In genomic region chr10:131658476-131659110, GRCh38 we compare ENCODE assay signal across 19 cellular contexts.
DNase-seq lines count a peak whose midpoint lies in the region; ATAC-seq and TF ChIP-seq lines count a peak whose summit lies in the region.
"Had no signal": no experiment of that assay in that cellular context is flagged by ENCODE, and none has a peak within 500 bp of the region (broad histone marks: within the 10 kb centered on the region; RNA-seq: fewer than 3 reads in every experiment).

No MANE protein-coding gene starts in this region.

- peak; percentile 37 for DNase-seq in RWPE2 (ENCODE audit: low spot score)
- DNase-seq in endodermal cell = peak; percentile 16
- peak; percentile 79 for DNase-seq in mesenteric fat pad (ENCODE audit: low spot score)
- DNase-seq in type B pancreatic cell (ENCODE audit: extremely low spot score, unreplicated experiment) = peak; percentile 43
- DNase-seq in foreskin keratinocyte = no peak
- no peak for DNase-seq in activated T-helper 2 cell treated with anti-CD3 and anti-CD28 coated beads, Interferon-gamma antibody, Interleukin-2, Interleukin-4, amounts not matched to agents 10 μg/mL and 5 μg/mL and 100 μg/mL, durations not matched to agents 14 hours and 24 hours and 36 hours (ENCODE audit: low spot score)
- DNase-seq in NK-92 (lab: John Stamatoyannopoulos, UW; ENCODE audit: unreplicated experiment) = no peak
- DNase-seq in stimulated activated CD4-positive, alpha-beta T cell treated with anti-CD3 and anti-CD28 coated beads, Interleukin-2, amount 100 ng/mL, for 48 hours = no peak
- DNase-seq: CD4-positive, CD25-positive, alpha-beta regulatory T cell; Karpas-422; NCI-H1092; NCI-H1417 treated with DMSO at 0.1 percent for 48 hours; NCI-H1694 treated with DMSO at 0.1 percent for 48 hours; NCI-H2081; NCI-H2227 treated with DMSO at 0.1 percent for 48 hours; NCI-H526 treated with DMSO at 0.1 percent for 48 hours; RPMI8226; SHP77 treated with DMSO at 0.1 percent for 48 hours had no signal

- H3K4me1 Mint-ChIP-seq in endodermal cell (no peaks in the 10 kb centered on the region), type B pancreatic cell (ENCODE audit: unreplicated experiment) (peaks cover 7% of the 10 kb centered on the region)
- no peaks in the 10 kb centered on the region for H3K4me1 Mint-ChIP-seq in activated T-helper 2 cell treated with anti-CD3 and anti-CD28 coated beads, Interferon-gamma antibody, Interleukin-2, Interleukin-4, amounts not matched to agents 10 μg/mL and 5 μg/mL and 100 μg/mL, durations not matched to agents 14 hours and 24 hours and 36 hours (ENCODE audit: low read depth)

- ATAC-seq in RWPE2 (ENCODE audit: low read depth) (no peak), foreskin keratinocyte (no peak)

- H3K27ac ChIP-seq in RWPE2 (ENCODE audit: poor library complexity, severe bottlenecking) = no peak overlapping the region
- no peak overlapping the region for H3K27ac ChIP-seq in endodermal cell (ENCODE audit: low read depth, low read length)
- H3K27ac ChIP-seq in foreskin keratinocyte = no peak overlapping the region
- H3K27ac ChIP-seq: BLaER1 had no signal

- H3K27ac Mint-ChIP-seq in endodermal cell = no peak overlapping the region
- no peak overlapping the region for H3K27ac Mint-ChIP-seq in type B pancreatic cell
- no peak overlapping the region for H3K27ac Mint-ChIP-seq in activated T-helper 2 cell treated with anti-CD3 and anti-CD28 coated beads, Interferon-gamma antibody, Interleukin-2, Interleukin-4, amounts not matched to agents 10 μg/mL and 5 μg/mL and 100 μg/mL, durations not matched to agents 14 hours and 24 hours and 36 hours
- H3K27ac Mint-ChIP-seq: CD4-positive, CD25-positive, alpha-beta regulatory T cell had no signal

- intact Hi-C loops in activated T-helper 2 cell treated with anti-CD3 and anti-CD28 coated beads, Interferon-gamma antibody, Interleukin-2, Interleukin-4, amounts not matched to agents 10 μg/mL and 5 μg/mL and 100 μg/mL, durations not matched to agents 14 hours and 24 hours and 36 hours (cut with micrococcal nuclease) = no loop called here

- TF ChIP-seq CTCF in RWPE2 (IDR thresholded peaks at IDR 0.05; ENCODE audit: poor library complexity, severe bottlenecking) (no peak), endodermal cell (conservative IDR thresholded peaks at IDR 0.05) (no peak), type B pancreatic cell (conservative IDR thresholded peaks at IDR 0.05) (no peak), foreskin keratinocyte (conservative IDR thresholded peaks at IDR 0.05) (no peak)

- H3K9me3 Mint-ChIP-seq in endodermal cell (peaks cover 13% of the 10 kb centered on the region), type B pancreatic cell (no peaks in the 10 kb centered on the region)
- H3K9me3 Mint-ChIP-seq in activated T-helper 2 cell treated with anti-CD3 and anti-CD28 coated beads, Interferon-gamma antibody, Interleukin-2, Interleukin-4, amounts not matched to agents 10 μg/mL and 5 μg/mL and 100 μg/mL, durations not matched to agents 14 hours and 24 hours and 36 hours = no peaks in the 10 kb centered on the region

- H3K4me3 Mint-ChIP-seq in endodermal cell (no peak overlapping the region), type B pancreatic cell (no peak overlapping the region)
- H3K4me3 Mint-ChIP-seq in activated T-helper 2 cell treated with anti-CD3 and anti-CD28 coated beads, Interferon-gamma antibody, Interleukin-2, Interleukin-4, amounts not matched to agents 10 μg/mL and 5 μg/mL and 100 μg/mL, durations not matched to agents 14 hours and 24 hours and 36 hours (ENCODE audit: low read depth) = no peak overlapping the region
- H3K4me3 Mint-ChIP-seq: CD4-positive, CD25-positive, alpha-beta regulatory T cell had no signal

- H3K27me3 Mint-ChIP-seq in endodermal cell (ENCODE audit: insufficient read depth) = no peaks in the 10 kb centered on the region
- peaks cover 5% of the 10 kb centered on the region for H3K27me3 Mint-ChIP-seq in type B pancreatic cell
- H3K27me3 Mint-ChIP-seq in activated T-helper 2 cell treated with anti-CD3 and anti-CD28 coated beads, Interferon-gamma antibody, Interleukin-2, Interleukin-4, amounts not matched to agents 10 μg/mL and 5 μg/mL and 100 μg/mL, durations not matched to agents 14 hours and 24 hours and 36 hours (ENCODE audit: low read depth) = no peaks in the 10 kb centered on the region
- H3K27me3 Mint-ChIP-seq: CD4-positive, CD25-positive, alpha-beta regulatory T cell had no signal

- H3K4me1 ChIP-seq in RWPE2 (ENCODE audit: insufficient read depth, poor library complexity, severe bottlenecking) (no peaks in the 10 kb centered on the region), endodermal cell (ENCODE audit: control insufficient read depth, insufficient read depth, low read length) (no peaks in the 10 kb centered on the region), foreskin keratinocyte (no peaks in the 10 kb centered on the region)

- H3K4me3 ChIP-seq in RWPE2 (ENCODE audit: severe bottlenecking) (no peak overlapping the region), endodermal cell (ENCODE audit: low read length) (no peak overlapping the region)
- H3K4me3 ChIP-seq: BLaER1 had no signal

- H3K36me3 ChIP-seq in RWPE2 (ENCODE audit: low read depth) = no peaks in the 10 kb centered on the region
- no peaks in the 10 kb centered on the region for H3K36me3 ChIP-seq in endodermal cell (ENCODE audit: control insufficient read depth, insufficient read depth, low read length)
- H3K36me3 ChIP-seq: BLaER1 had no signal

- no peaks in the 10 kb centered on the region for H3K36me3 Mint-ChIP-seq in endodermal cell (ENCODE audit: low read depth)
- H3K36me3 Mint-ChIP-seq in type B pancreatic cell = no peaks in the 10 kb centered on the region
- no peaks in the 10 kb centered on the region for H3K36me3 Mint-ChIP-seq in activated T-helper 2 cell treated with anti-CD3 and anti-CD28 coated beads, Interferon-gamma antibody, Interleukin-2, Interleukin-4, amounts not matched to agents 10 μg/mL and 5 μg/mL and 100 μg/mL, durations not matched to agents 14 hours and 24 hours and 36 hours (ENCODE audit: low read depth)
- H3K36me3 Mint-ChIP-seq: CD4-positive, CD25-positive, alpha-beta regulatory T cell had no signal

- WGBS in endodermal cell (ENCODE audit: insufficient coverage in 1 of 2, insufficient read length in 1 of 2), 2 experiments = 91 to 92% methylated on average over 5 to 9 of the region's 9 CpGs

- H3K27me3 ChIP-seq in RWPE2 (ENCODE audit: insufficient read depth, poor library complexity, severe bottlenecking) (no peaks in the 10 kb centered on the region), endodermal cell (ENCODE audit: control insufficient read depth, insufficient read depth, low read length, poor library complexity, severe bottlenecking) (no peaks in the 10 kb centered on the region), foreskin keratinocyte (no peaks in the 10 kb centered on the region)
- H3K27me3 ChIP-seq: BLaER1 had no signal

- no peak overlapping the region for H3K9ac ChIP-seq in endodermal cell (ENCODE audit: extremely low read depth, low read length, poor library complexity, severe bottlenecking)
- H3K9ac ChIP-seq: BLaER1 had no signal

- H3K9me3 ChIP-seq in RWPE2 (ENCODE audit: severe bottlenecking) (no peaks in the 10 kb centered on the region), endodermal cell (ENCODE audit: control insufficient read depth, low read length) (no peaks in the 10 kb centered on the region)

Comparison
In these comparisons a context has a peak if more than half of its experiments do, and no peak if none do; other contexts are left out.
1. DNase-seq: peak in RWPE2 (single experiment), endodermal cell (single experiment), mesenteric fat pad (single experiment) and type B pancreatic cell (single experiment); none in foreskin keratinocyte (0 of 2), activated T-helper 2 cell treated with anti-CD3 and anti-CD28 coated beads, Interferon-gamma antibody, Interleukin-2, Interleukin-4, amounts not matched to agents 10 μg/mL and 5 μg/mL and 100 μg/mL, durations not matched to agents 14 hours and 24 hours and 36 hours (single experiment), NK-92 (single experiment) and stimulated activated CD4-positive, alpha-beta T cell treated with anti-CD3 and anti-CD28 coated beads, Interleukin-2, amount 100 ng/mL, for 48 hours (0 of 2).